16 cellular contexts compared by ENCODE assay signal in genomic region chr12:25005376-25005775, GRCh38. TPM values are rescaled to one million over a fixed set of nuclear protein-coding genes. Genes with fewer than 3 reads are reported as not detected.
DNase-seq lines count a peak whose midpoint lies in the region; ATAC-seq and TF ChIP-seq lines count a peak whose summit lies in the region.
"Had no signal": no experiment of that assay in that cellular context is flagged by ENCODE, and none has a peak within 500 bp of the region (broad histone marks: within the 10 kb centered on the region; RNA-seq: fewer than 3 reads in every experiment).

No MANE protein-coding gene starts in this region.

- peaks cover 74% of the 10 kb centered on the region for H3K4me1 Mint-ChIP-seq in activated B cell treated with CpG ODN at 0.5 μM for 24 hours
- peaks cover 2% of the 10 kb centered on the region for H3K4me1 Mint-ChIP-seq in activated T-cell treated with anti-CD3 and anti-CD28 coated beads, Interleukin-2, amount 50 U/mL, for 24 hours (ENCODE audit: low read depth)
- H3K4me1 Mint-ChIP-seq: nephron had no signal

- ATAC-seq in GM18867 (IDR thresholded peaks at IDR 0.05; ENCODE audit: unreplicated experiment) (peak; percentile 59), GM21528 (IDR thresholded peaks at IDR 0.05; ENCODE audit: low FRiP score, unreplicated experiment) (peak; percentile 52), HG03159 (IDR thresholded peaks at IDR 0.05; ENCODE audit: unreplicated experiment) (peak; percentile 68), activated B cell treated with CpG ODN at 0.5 μM for 24 hours (ENCODE audit: low read depth) (peak; percentile 65)
- ATAC-seq in activated CD4-positive, CD25-positive, alpha-beta regulatory T cell treated with anti-CD3 and anti-CD28 coated beads, Interleukin-2, amount 50 U/mL, for 24 hours, result no peak
- ATAC-seq: heart right ventricle, left lobe of liver had no signal

- no peak for DNase-seq in activated B cell treated with CpG ODN at 0.5 μM for 24 hours
- DNase-seq in dermis blood vessel endothelial cell, result no peak
- no peak for DNase-seq in NCI-H2081 treated with DMSO at 0.1 percent for 48 hours (lab: John Stamatoyannopoulos, UW)
- DNase-seq in activated T-cell treated with anti-CD3 and anti-CD28 coated beads, Interleukin-2, amount 50 U/mL, for 24 hours, result no peak
- DNase-seq: activated CD4-positive, alpha-beta memory T cell treated with anti-CD3 and anti-CD28 coated beads for 36 hours; activated gamma-delta T cell; heart right ventricle; KG1; NCI-H1930 had no signal

- H3K9me3 Mint-ChIP-seq in activated B cell treated with CpG ODN at 0.5 μM for 24 hours, result no peaks in the 10 kb centered on the region
- no peaks in the 10 kb centered on the region for H3K9me3 Mint-ChIP-seq in activated T-cell treated with anti-CD3 and anti-CD28 coated beads, Interleukin-2, amount 50 U/mL, for 24 hours
- H3K9me3 Mint-ChIP-seq: activated CD4-positive, alpha-beta memory T cell treated with anti-CD3 and anti-CD28 coated beads for 36 hours; nephron; T-helper 1 cell treated with Interleukin-12 subunit alpha and Interleukin-12 subunit beta and Interleukin-4 antibody, amounts not matched to agents 30 μg/mL and 1 μg/mL, for 36 hours had no signal

- no peaks in the 10 kb centered on the region for H3K36me3 Mint-ChIP-seq in activated B cell treated with CpG ODN at 0.5 μM for 24 hours (ENCODE audit: low read depth)
- no peaks in the 10 kb centered on the region for H3K36me3 Mint-ChIP-seq in activated T-cell treated with anti-CD3 and anti-CD28 coated beads, Interleukin-2, amount 50 U/mL, for 24 hours (ENCODE audit: low read depth)
- H3K36me3 Mint-ChIP-seq: activated CD4-positive, alpha-beta memory T cell treated with anti-CD3 and anti-CD28 coated beads for 36 hours had no signal

- intact Hi-C loops in activated B cell treated with CpG ODN at 0.5 μM for 24 hours (cut with micrococcal nuclease), result loop anchor here (1.0 kb wide), 2 partner anchors 15 to 47 kb away; a partner anchor contains a TSS

- H3K27ac Mint-ChIP-seq in activated B cell treated with CpG ODN at 0.5 μM for 24 hours, result peak overlapping the region; percentile 86
- no peak overlapping the region for H3K27ac Mint-ChIP-seq in activated T-cell treated with anti-CD3 and anti-CD28 coated beads, Interleukin-2, amount 50 U/mL, for 24 hours
- H3K27ac Mint-ChIP-seq: activated CD4-positive, alpha-beta memory T cell treated with anti-CD3 and anti-CD28 coated beads for 36 hours; nephron; T-helper 1 cell treated with Interleukin-12 subunit alpha and Interleukin-12 subunit beta and Interleukin-4 antibody, amounts not matched to agents 30 μg/mL and 1 μg/mL, for 36 hours had no signal

- CTCF ChIA-PET in activated B cell treated with CpG ODN at 0.5 μM for 24 hours (lab: Charles Lee), result interaction anchor here (0.5 to 1.6 kb wide), 2 partner anchors 18 to 47 kb away, joined by 3 read pairs; a partner anchor contains a TSS

- POLR2A ChIA-PET in activated B cell treated with CpG ODN at 0.5 μM for 24 hours (lab: Charles Lee), result interaction anchor here (0.7 to 5.4 kb wide), 10 partner anchors 9 to 382 kb away, joined by 3 to 141 read pairs (median 3); partner anchors contain the start of gene KRAS

- H3K4me3 Mint-ChIP-seq in activated B cell treated with CpG ODN at 0.5 μM for 24 hours, result peak overlapping the region; percentile 66
- no peak overlapping the region for H3K4me3 Mint-ChIP-seq in activated T-cell treated with anti-CD3 and anti-CD28 coated beads, Interleukin-2, amount 50 U/mL, for 24 hours
- H3K4me3 Mint-ChIP-seq: activated CD4-positive, alpha-beta memory T cell treated with anti-CD3 and anti-CD28 coated beads for 36 hours; nephron; T-helper 1 cell treated with Interleukin-12 subunit alpha and Interleukin-12 subunit beta and Interleukin-4 antibody, amounts not matched to agents 30 μg/mL and 1 μg/mL, for 36 hours had no signal

- H3K27me3 Mint-ChIP-seq in activated B cell treated with CpG ODN at 0.5 μM for 24 hours, result no peaks in the 10 kb centered on the region
- H3K27me3 Mint-ChIP-seq in activated T-cell treated with anti-CD3 and anti-CD28 coated beads, Interleukin-2, amount 50 U/mL, for 24 hours, result peaks cover 2% of the 10 kb centered on the region

- TF ChIP-seq CTCF in activated B cell treated with CpG ODN at 0.5 μM for 24 hours (IDR thresholded peaks at IDR 0.05), result no peak

RNA-seq across cellular contexts. Expression of gene BCAT1, which starts 56.5 kb away (rescaled TPM):
- 69.6 and 69.8 TPM in 2 replicates for total RNA-seq in activated B cell treated with CpG ODN at 0.5 μM for 24 hours
- 103 and 166 TPM in 2 replicates for total RNA-seq in dermis blood vessel endothelial cell

Comparison
In these comparisons a context has a peak if more than half of its experiments do, and no peak if none do; other contexts are left out.
1. ATAC-seq: peak in GM18867 (single experiment), GM21528 (single experiment), HG03159 (single experiment) and activated B cell treated with CpG ODN at 0.5 μM for 24 hours (single experiment); none in activated CD4-positive, CD25-positive, alpha-beta regulatory T cell treated with anti-CD3 and anti-CD28 coated beads, Interleukin-2, amount 50 U/mL, for 24 hours (0 of 2).